In genomic region chr3:46874430-46874829, GRCh38 we compare ENCODE assay signal across 17 cellular contexts. TPM values are rescaled to one million over a fixed set of nuclear protein-coding genes. Genes with fewer than 3 reads are reported as not detected.
DNase-seq lines count a peak whose midpoint lies in the region; ATAC-seq and TF ChIP-seq lines count a peak whose summit lies in the region.
"Had no signal": no experiment of that assay in that cellular context is flagged by ENCODE, and none has a peak within 500 bp of the region (broad histone marks: within the 10 kb centered on the region; RNA-seq: fewer than 3 reads in every experiment).

No MANE protein-coding gene starts in this region.

- ATAC-seq in right lobe of liver (no peak), aorta (ENCODE audit: low FRiP score) (peak; percentile 38), HG03095 (IDR thresholded peaks at IDR 0.05; ENCODE audit: unreplicated experiment) (no peak)

- TF ChIP-seq EP300 in ovary (IDR thresholded peaks at IDR 0.05): no peak

- H3K27me3 ChIP-seq in liver (ENCODE audit: control insufficient read depth in 4 of 4, insufficient read depth in 4 of 4, low read length in 3 of 4) (no peaks in the 10 kb centered on the region), right lobe of liver (no peaks in the 10 kb centered on the region), left ventricle myocardium inferior (ENCODE audit: low read depth) (no peaks in the 10 kb centered on the region), ovary (no peaks in the 10 kb centered on the region), aorta (ENCODE audit: control insufficient read depth in 1 of 2, insufficient read depth in 2 of 2, low read length in 1 of 2) (no peaks in the 10 kb centered on the region)

- DNase-seq in right lobe of liver: no peak
- DNase-seq in left ventricle myocardium inferior: peak; percentile 39
- DNase-seq in ovary: peak in 4 of 5 donors; percentile 61 to 69 (median 66)
- peak in 1 of 2 donors; percentile 81 for DNase-seq in aorta
- DNase-seq in head of caudate nucleus: no peak
- DNase-seq in NCI-H1048 (lab: John Stamatoyannopoulos, UW): no peak
- DNase-seq: activated T-cell treated with anti-CD3 and anti-CD28 coated beads, Interleukin-2, amount 50 U/mL, for 1 hour; DMS 273 treated with DMSO at 0.1 percent for 48 hours; effector CD4-positive, alpha-beta T cell; GM23248; NCI-H1105 treated with DMSO at 0.1 percent for 48 hours; NCI-H2171 treated with DMSO at 0.1 percent for 48 hours; NCI-H82 had no signal

- no peak for TF ChIP-seq RAD21 in liver (IDR thresholded peaks at IDR 0.05)

- H3K4me3 ChIP-seq in liver (ENCODE audit: low read depth in 1 of 3, low read length in 3 of 3) (no peak overlapping the region), right lobe of liver (no peak overlapping the region), left ventricle myocardium inferior (no peak overlapping the region), ovary (no peak overlapping the region), aorta (ENCODE audit: low read length in 2 of 2) (no peak overlapping the region)
- H3K4me3 ChIP-seq: GM23248 had no signal

- H3K27ac ChIP-seq in liver (ENCODE audit: low read depth in 1 of 2, low read length in 2 of 2) (peak overlapping the region; percentile 30 to 48), right lobe of liver (peak overlapping the region in 1 of 3 donors; percentile 28), left ventricle myocardium inferior (replicated peaks) (peak overlapping the region; percentile 95), ovary (peak overlapping the region in 1 of 2 donors; percentile 35), aorta (ENCODE audit: low read depth in 1 of 2, low read length in 2 of 2) (no peak overlapping the region)
- H3K27ac ChIP-seq: GM23248, parathyroid adenoma had no signal

- no peaks in the 10 kb centered on the region for H3K9me3 ChIP-seq in liver (ENCODE audit: control insufficient read depth in 4 of 4, low read length in 3 of 4)
- H3K9me3 ChIP-seq in right lobe of liver: no peaks in the 10 kb centered on the region
- no peaks in the 10 kb centered on the region for H3K9me3 ChIP-seq in left ventricle myocardium inferior (replicated peaks)
- no peaks in the 10 kb centered on the region for H3K9me3 ChIP-seq in ovary
- H3K9me3 ChIP-seq in aorta (ENCODE audit: control insufficient read depth, low read length): no peaks in the 10 kb centered on the region

- peaks cover 0 to 19% (median 5%) of the 10 kb centered on the region in 4 donors for H3K4me1 ChIP-seq in liver (ENCODE audit: control insufficient read depth in 4 of 4, insufficient read depth in 4 of 4, low read length in 3 of 4)
- peaks cover 0 to 3% (median under 1%) of the 10 kb centered on the region in 4 donors for H3K4me1 ChIP-seq in right lobe of liver
- H3K4me1 ChIP-seq in left ventricle myocardium inferior: peaks cover 78% of the 10 kb centered on the region
- H3K4me1 ChIP-seq in ovary (ENCODE audit: insufficient read depth): peaks cover 29% of the 10 kb centered on the region
- H3K4me1 ChIP-seq in aorta (ENCODE audit: control insufficient read depth in 1 of 2, insufficient read depth in 2 of 2, low read length in 2 of 2): peaks cover 0 to 5% of the 10 kb centered on the region in 2 donors
- H3K4me1 ChIP-seq: parathyroid adenoma had no signal

- TF ChIP-seq POLR2A in right lobe of liver (IDR thresholded peaks at IDR 0.05) (no peak), ovary (IDR thresholded peaks at IDR 0.05) (no peak)

- no peak overlapping the region for H3K9ac ChIP-seq in liver (ENCODE audit: low read depth in 1 of 2, low read length in 2 of 2)
- H3K9ac ChIP-seq: GM23248, parathyroid adenoma had no signal

- H3K36me3 ChIP-seq in liver (ENCODE audit: control insufficient read depth in 4 of 4, insufficient read depth in 3 of 4, low read depth in 1 of 4, low read length in 3 of 4) (no peaks in the 10 kb centered on the region), right lobe of liver (no peaks in the 10 kb centered on the region), left ventricle myocardium inferior (no peaks in the 10 kb centered on the region), ovary (no peaks in the 10 kb centered on the region), aorta (ENCODE audit: control insufficient read depth in 1 of 2, insufficient read depth in 2 of 2, low read length in 1 of 2) (no peaks in the 10 kb centered on the region)

- 68% methylated on average over 18 of the region's 18 CpGs for WGBS in liver
- WGBS in right lobe of liver (ENCODE audit: insufficient coverage, low coverage, low lambda C conversion rate, missing lambda C conversion rate): 49% methylated on average over 7 of the region's 18 CpGs
- 6 to 11% (median 11%) methylated on average over 15 to 18 of the region's 18 CpGs for WGBS in ovary, 3 donors
- WGBS in aorta, 2 donors: 9 to 13% methylated on average over 18 of the region's 18 CpGs

- intact Hi-C loops in right lobe of liver (cut with DNase I) (no loop called here), left ventricle myocardium inferior (cut with micrococcal nuclease) (no loop called here), ovary (cut with DNase I) (no loop called here), aorta (cut with DNase I) (no loop called here), head of caudate nucleus (cut with DNase I) (no loop called here)

- no peak for TF ChIP-seq CTCF in liver (IDR thresholded peaks at IDR 0.05; ENCODE audit: low read depth, low read length, missing input control)
- no peak for TF ChIP-seq CTCF in right lobe of liver (IDR thresholded peaks at IDR 0.05)
- no peak for TF ChIP-seq CTCF in left ventricle myocardium inferior (IDR thresholded peaks at IDR 0.05; ENCODE audit: borderline replicate concordance)
- TF ChIP-seq CTCF in ovary (IDR thresholded peaks at IDR 0.05): no peak

TF ChIP-seq in liver, 16 proteins besides CTCF, POLR2A, EP300 and RAD21:
- TF ChIP-seq RXRA (IDR thresholded peaks at IDR 0.05) (no peak), YY1 (IDR thresholded peaks at IDR 0.05) (no peak), ATF3 (IDR thresholded peaks at IDR 0.05) (no peak), HNF4G (IDR thresholded peaks at IDR 0.05) (no peak), TAF1 (conservative IDR thresholded peaks at IDR 0.05) (no peak), NR2F2 (IDR thresholded peaks at IDR 0.05) (no peak), FOXA2 (IDR thresholded peaks at IDR 0.05) (no peak), SP1 (IDR thresholded peaks at IDR 0.05) (no peak)

RNA-seq across cellular contexts. Expression of gene PTH1R, which starts 3.1 kb away (rescaled TPM):
- total RNA-seq in liver: 10 to 100 TPM in 1 of 2 donors, 1 to 10 TPM in 1; 7.2 to 28.4 TPM
- 10 to 100 TPM; 19.8 to 27.4 TPM for polyA plus RNA-seq in liver
- 10 to 100 TPM in 5 of 6 experiments, 1 to 10 TPM in 1; 6.1 to 32.5 (median 16.0) TPM for total RNA-seq in right lobe of liver
- total RNA-seq in left ventricle myocardium inferior: 6.4 TPM
- 10 to 100 TPM in 6 of 7 donors, 1 to 10 TPM in 1; 5.9 to 23.9 (median 13.4) TPM for total RNA-seq in ovary
- polyA plus RNA-seq in ovary: 1 to 10 TPM; 3.8 to 9.4 TPM
- 1 to 10 TPM; 6.6 to 6.7 TPM for total RNA-seq in aorta
- polyA plus RNA-seq in aorta: 10 to 100 TPM in 1 of 2 donors, 1 to 10 TPM in 1; 8.4 to 38.6 TPM
- polyA plus RNA-seq: CD14-positive monocyte had no signal

RNA-seq across cellular contexts. Expression of gene MYL3, which starts 11.2 kb away (rescaled TPM):
- total RNA-seq in liver (1 to 10 TPM in 1 of 2 donors, under 1 TPM in 1; 0.51 to 1.3 TPM), right lobe of liver (1 to 10 TPM in 3 of 6 experiments, under 1 TPM in 3; 0.37 to 2.0 (median 1.00) TPM), left ventricle myocardium inferior (7,440 TPM), ovary (10 to 100 TPM in 1 of 7 donors, 1 to 10 TPM in 6; 2.6 to 10.8 (median 4.3) TPM), aorta (1 to 10 TPM; 1.8 to 3.0 TPM)
- polyA plus RNA-seq in liver (under 1 TPM; 0.76 to 0.86 TPM), ovary (1 to 10 TPM in 1 of 2 donors, under 1 TPM in 1; 0.63 to 2.9 TPM), aorta (10 to 100 TPM in 1 of 2 donors, 1 to 10 TPM in 1; 2.6 to 14.3 TPM)
- total RNA-seq: GM23248 had no signal
- polyA plus RNA-seq: CD14-positive monocyte, GM23248 had no signal

Comparison
In these comparisons a context has a peak if more than half of its experiments do, and no peak if none do; other contexts are left out.
1. H3K27ac ChIP-seq: peak in liver (2 of 2) and left ventricle myocardium inferior (single experiment); none in aorta (0 of 2).
2. DNase-seq: peak in left ventricle myocardium inferior (single experiment) and ovary (4 of 5); none in right lobe of liver (0 of 3), head of caudate nucleus (0 of 42) and NCI-H1048 (single experiment).
3. RNA of gene MYL3, which starts 11.2 kb away (total RNA-seq): 7,440 TPM in left ventricle myocardium inferior (single experiment); 2.6 to 10.8 TPM in ovary, 1.8 to 3.0 TPM in aorta, 0.51 to 1.3 TPM in liver and 0.37 to 2.0 TPM in right lobe of liver; every median in the first group is over 100 times any median in the second.